9 cellular contexts compared by ENCODE assay signal in the genomic region with DNA sequence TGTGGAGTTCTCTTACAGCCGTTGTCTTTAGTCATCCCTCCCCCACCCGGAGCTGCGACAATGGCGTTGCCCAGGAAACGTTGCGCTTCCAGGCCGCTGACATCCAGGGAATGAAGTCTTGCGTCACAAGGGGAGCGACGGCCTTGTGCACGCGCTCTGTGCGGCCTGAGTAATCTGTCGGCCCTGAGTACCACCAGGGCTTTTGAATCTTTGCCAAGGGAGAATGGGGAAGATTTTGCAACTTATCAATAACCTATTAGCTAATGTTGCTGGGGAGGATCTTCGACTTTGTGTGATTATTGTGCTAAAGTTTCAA. TPM values are rescaled to one million over a fixed set of nuclear protein-coding genes. Genes with fewer than 3 reads are reported as not detected.
DNase-seq lines count a peak whose midpoint lies in the region; ATAC-seq and TF ChIP-seq lines count a peak whose summit lies in the region.
"Had no signal": no experiment of that assay in that cellular context is flagged by ENCODE, and none has a peak within 500 bp of the region (broad histone marks: within the 10 kb centered on the region; RNA-seq: fewer than 3 reads in every experiment).

A gene (minus strand): TSS at position 62 of the 316 bp plus-strand sequence. CDS start 360 bp downstream, outside the sequence.

- peak within 1 kb of the TSS; percentile 32 for H3K9ac ChIP-seq in rectal smooth muscle tissue (ENCODE audit: low read length)

- peaks cover 1 to 8% (median 3%) of the 10 kb centered on the region in 3 donors for H3K36me3 Mint-ChIP-seq in CD8-positive, alpha-beta memory T cell
- H3K36me3 Mint-ChIP-seq in WTC11: peaks cover 22% of the 10 kb centered on the region

- H3K27me3 ChIP-seq in CD8-positive, alpha-beta memory T cell (ENCODE audit: insufficient read depth, low read length, poor library complexity, severe bottlenecking): no peaks in the 10 kb centered on the region
- no peaks in the 10 kb centered on the region for H3K27me3 ChIP-seq in rectal smooth muscle tissue (ENCODE audit: control insufficient read depth, insufficient read depth, low read length)

- H3K9me3 Mint-ChIP-seq in CD8-positive, alpha-beta memory T cell: peaks cover 3 to 11% (median 6%) of the 10 kb centered on the region in 5 donors
- H3K9me3 Mint-ChIP-seq in WTC11: peaks cover 40% of the 10 kb centered on the region

- H3K36me3 ChIP-seq in CD8-positive, alpha-beta memory T cell (ENCODE audit: insufficient read depth, low read length): no peaks in the 10 kb centered on the region
- H3K36me3 ChIP-seq in rectal smooth muscle tissue (ENCODE audit: control insufficient read depth, insufficient read depth, low read length): no peaks in the 10 kb centered on the region

- no peak within 1 kb of the TSS for H3K27ac ChIP-seq in CD8-positive, alpha-beta memory T cell (ENCODE audit: low read depth, low read length)
- no peak within 1 kb of the TSS for H3K27ac ChIP-seq in rectal smooth muscle tissue (ENCODE audit: low read depth, low read length)

- H3K27ac Mint-ChIP-seq in CD8-positive, alpha-beta memory T cell: peak within 1 kb of the TSS in 7 of 8 donors; percentile 61 to 89 (median 76)
- no peak within 1 kb of the TSS for H3K27ac Mint-ChIP-seq in WTC11

- H3K4me1 Mint-ChIP-seq in CD8-positive, alpha-beta memory T cell: peaks cover 14 to 17% (median 15%) of the 10 kb centered on the region in 3 donors
- no peaks in the 10 kb centered on the region for H3K4me1 Mint-ChIP-seq in WTC11

- peaks cover 0 to 6% of the 10 kb centered on the region in 2 donors for H3K27me3 Mint-ChIP-seq in CD8-positive, alpha-beta memory T cell
- peaks cover 45% of the 10 kb centered on the region for H3K27me3 Mint-ChIP-seq in WTC11 (ENCODE audit: low read depth)

- no peak for ATAC-seq in WTC11
- no peak for ATAC-seq in GM19324 (IDR thresholded peaks at IDR 0.05; ENCODE audit: low FRiP score, unreplicated experiment)

- CTCF ChIA-PET in CD8-positive, alpha-beta memory T cell (lab: Charles Lee): interaction anchor here (1.0 to 2.6 kb wide), 6 partner anchors 32 to 220 kb away, joined by 3 to 14 read pairs (median 4); a partner anchor contains a TSS
- CTCF ChIA-PET in WTC11 (lab: Charles Lee): interaction anchor here (0.7 to 1.7 kb wide), 6 partner anchors 15 to 281 kb away, joined by 3 to 5 read pairs (median 4); no protein-coding TSS in a partner anchor

- POLR2A ChIA-PET in CD8-positive, alpha-beta memory T cell (lab: Charles Lee): no interaction called here
- POLR2A ChIA-PET in WTC11 (lab: Charles Lee): interaction anchor here (0.6 to 1.8 kb wide), 2 partner anchors 32 to 80 kb away, joined by 3 to 4 read pairs; a partner anchor contains a TSS

- TF ChIP-seq CTCF in WTC11 (IDR thresholded peaks at IDR 0.05) (no peak), fibroblast of mammary gland (conservative IDR thresholded peaks at IDR 0.05; ENCODE audit: control insufficient read depth, insufficient read depth, low read depth, low read length) (no peak)

- peaks cover 10% of the 10 kb centered on the region for H3K4me1 ChIP-seq in CD8-positive, alpha-beta memory T cell (ENCODE audit: insufficient read depth, low read length)
- H3K4me1 ChIP-seq in rectal smooth muscle tissue (ENCODE audit: control insufficient read depth, insufficient read depth, low read length): no peaks in the 10 kb centered on the region

- DNase-seq in CD8-positive, alpha-beta memory T cell: no peak
- DNase-seq in WTC11 (ENCODE audit: low spot score) (no peak), fibroblast of mammary gland (ENCODE audit: low read depth) (no peak), 8988T (no peak), middle frontal gyrus (ENCODE audit: extremely low spot score, low spot score) (no peak), NCI-H774 (lab: John Stamatoyannopoulos, UW) (no peak)
- DNase-seq: SHP77 had no signal

- H3K4me3 Mint-ChIP-seq in CD8-positive, alpha-beta memory T cell: peak within 1 kb of the TSS; percentile 76 to 91 (median 81)
- H3K4me3 Mint-ChIP-seq in WTC11: peak within 1 kb of the TSS; percentile 57

- H3K4me3 ChIP-seq in CD8-positive, alpha-beta memory T cell (ENCODE audit: low read length): peak within 1 kb of the TSS; percentile 49
- H3K4me3 ChIP-seq in fibroblast of mammary gland (ENCODE audit: control insufficient read depth, low read depth, low read length) (peak within 1 kb of the TSS; percentile 34), rectal smooth muscle tissue (ENCODE audit: low read length) (peak within 1 kb of the TSS; percentile 74)

- peaks cover 1% of the 10 kb centered on the region for H3K9me3 ChIP-seq in CD8-positive, alpha-beta memory T cell (ENCODE audit: low read length)

TF ChIP-seq in WTC11, 78 proteins besides CTCF, POLR2A, EP300 and RAD21 (continues in another document):
- TF ChIP-seq CREM (CRISPR knock-in tag; IDR thresholded peaks at IDR 0.05) (no peak), RELA (CRISPR knock-in tag; IDR thresholded peaks at IDR 0.05; ENCODE audit: borderline replicate concordance) (no peak), IRF2 (CRISPR knock-in tag; IDR thresholded peaks at IDR 0.05; ENCODE audit: borderline replicate concordance, low read depth) (no peak), FOXJ3 (CRISPR knock-in tag; IDR thresholded peaks at IDR 0.05; ENCODE audit: borderline replicate concordance) (no peak)
- TF ChIP-seq, protein P1, sequence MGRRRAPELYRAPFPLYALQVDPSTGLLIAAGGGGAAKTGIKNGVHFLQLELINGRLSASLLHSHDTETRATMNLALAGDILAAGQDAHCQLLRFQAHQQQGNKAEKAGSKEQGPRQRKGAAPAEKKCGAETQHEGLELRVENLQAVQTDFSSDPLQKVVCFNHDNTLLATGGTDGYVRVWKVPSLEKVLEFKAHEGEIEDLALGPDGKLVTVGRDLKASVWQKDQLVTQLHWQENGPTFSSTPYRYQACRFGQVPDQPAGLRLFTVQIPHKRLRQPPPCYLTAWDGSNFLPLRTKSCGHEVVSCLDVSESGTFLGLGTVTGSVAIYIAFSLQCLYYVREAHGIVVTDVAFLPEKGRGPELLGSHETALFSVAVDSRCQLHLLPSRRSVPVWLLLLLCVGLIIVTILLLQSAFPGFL (CRISPR knock-in tag; IDR thresholded peaks at IDR 0.05; ENCODE audit: borderline replicate concordance): no peak
- TF ChIP-seq, protein P2, sequence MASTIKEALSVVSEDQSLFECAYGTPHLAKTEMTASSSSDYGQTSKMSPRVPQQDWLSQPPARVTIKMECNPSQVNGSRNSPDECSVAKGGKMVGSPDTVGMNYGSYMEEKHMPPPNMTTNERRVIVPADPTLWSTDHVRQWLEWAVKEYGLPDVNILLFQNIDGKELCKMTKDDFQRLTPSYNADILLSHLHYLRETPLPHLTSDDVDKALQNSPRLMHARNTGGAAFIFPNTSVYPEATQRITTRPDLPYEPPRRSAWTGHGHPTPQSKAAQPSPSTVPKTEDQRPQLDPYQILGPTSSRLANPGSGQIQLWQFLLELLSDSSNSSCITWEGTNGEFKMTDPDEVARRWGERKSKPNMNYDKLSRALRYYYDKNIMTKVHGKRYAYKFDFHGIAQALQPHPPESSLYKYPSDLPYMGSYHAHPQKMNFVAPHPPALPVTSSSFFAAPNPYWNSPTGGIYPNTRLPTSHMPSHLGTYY (CRISPR knock-in tag; IDR thresholded peaks at IDR 0.05): no peak
- TF ChIP-seq, protein P3, sequence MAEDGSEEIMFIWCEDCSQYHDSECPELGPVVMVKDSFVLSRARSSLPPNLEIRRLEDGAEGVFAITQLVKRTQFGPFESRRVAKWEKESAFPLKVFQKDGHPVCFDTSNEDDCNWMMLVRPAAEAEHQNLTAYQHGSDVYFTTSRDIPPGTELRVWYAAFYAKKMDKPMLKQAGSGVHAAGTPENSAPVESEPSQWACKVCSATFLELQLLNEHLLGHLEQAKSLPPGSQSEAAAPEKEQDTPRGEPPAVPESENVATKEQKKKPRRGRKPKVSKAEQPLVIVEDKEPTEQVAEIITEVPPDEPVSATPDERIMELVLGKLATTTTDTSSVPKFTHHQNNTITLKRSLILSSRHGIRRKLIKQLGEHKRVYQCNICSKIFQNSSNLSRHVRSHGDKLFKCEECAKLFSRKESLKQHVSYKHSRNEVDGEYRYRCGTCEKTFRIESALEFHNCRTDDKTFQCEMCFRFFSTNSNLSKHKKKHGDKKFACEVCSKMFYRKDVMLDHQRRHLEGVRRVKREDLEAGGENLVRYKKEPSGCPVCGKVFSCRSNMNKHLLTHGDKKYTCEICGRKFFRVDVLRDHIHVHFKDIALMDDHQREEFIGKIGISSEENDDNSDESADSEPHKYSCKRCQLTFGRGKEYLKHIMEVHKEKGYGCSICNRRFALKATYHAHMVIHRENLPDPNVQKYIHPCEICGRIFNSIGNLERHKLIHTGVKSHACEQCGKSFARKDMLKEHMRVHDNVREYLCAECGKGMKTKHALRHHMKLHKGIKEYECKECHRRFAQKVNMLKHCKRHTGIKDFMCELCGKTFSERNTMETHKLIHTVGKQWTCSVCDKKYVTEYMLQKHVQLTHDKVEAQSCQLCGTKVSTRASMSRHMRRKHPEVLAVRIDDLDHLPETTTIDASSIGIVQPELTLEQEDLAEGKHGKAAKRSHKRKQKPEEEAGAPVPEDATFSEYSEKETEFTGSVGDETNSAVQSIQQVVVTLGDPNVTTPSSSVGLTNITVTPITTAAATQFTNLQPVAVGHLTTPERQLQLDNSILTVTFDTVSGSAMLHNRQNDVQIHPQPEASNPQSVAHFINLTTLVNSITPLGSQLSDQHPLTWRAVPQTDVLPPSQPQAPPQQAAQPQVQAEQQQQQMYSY (CRISPR knock-in tag; IDR thresholded peaks at IDR 0.05): no peak
- TF ChIP-seq, protein P4, sequence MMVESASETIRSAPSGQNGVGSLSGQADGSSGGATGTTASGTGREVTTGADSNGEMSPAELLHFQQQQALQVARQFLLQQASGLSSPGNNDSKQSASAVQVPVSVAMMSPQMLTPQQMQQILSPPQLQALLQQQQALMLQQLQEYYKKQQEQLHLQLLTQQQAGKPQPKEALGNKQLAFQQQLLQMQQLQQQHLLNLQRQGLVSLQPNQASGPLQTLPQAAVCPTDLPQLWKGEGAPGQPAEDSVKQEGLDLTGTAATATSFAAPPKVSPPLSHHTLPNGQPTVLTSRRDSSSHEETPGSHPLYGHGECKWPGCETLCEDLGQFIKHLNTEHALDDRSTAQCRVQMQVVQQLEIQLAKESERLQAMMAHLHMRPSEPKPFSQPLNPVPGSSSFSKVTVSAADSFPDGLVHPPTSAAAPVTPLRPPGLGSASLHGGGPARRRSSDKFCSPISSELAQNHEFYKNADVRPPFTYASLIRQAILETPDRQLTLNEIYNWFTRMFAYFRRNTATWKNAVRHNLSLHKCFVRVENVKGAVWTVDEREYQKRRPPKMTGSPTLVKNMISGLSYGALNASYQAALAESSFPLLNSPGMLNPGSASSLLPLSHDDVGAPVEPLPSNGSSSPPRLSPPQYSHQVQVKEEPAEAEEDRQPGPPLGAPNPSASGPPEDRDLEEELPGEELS (CRISPR knock-in tag; IDR thresholded peaks at IDR 0.05): no peak

RNA-seq across cellular contexts. Expression of the gene that starts here (rescaled TPM):
- total RNA-seq in CD8-positive, alpha-beta memory T cell: under 1 TPM; 0.09 to 0.11 TPM
- 0.28 TPM for polyA plus RNA-seq in CD8-positive, alpha-beta memory T cell
- 0.41 to 0.55 TPM (median 0.46 TPM) in 3 replicates for total RNA-seq in WTC11 (2021)
